14 cellular contexts compared by ENCODE assay signal in the genomic region with DNA sequence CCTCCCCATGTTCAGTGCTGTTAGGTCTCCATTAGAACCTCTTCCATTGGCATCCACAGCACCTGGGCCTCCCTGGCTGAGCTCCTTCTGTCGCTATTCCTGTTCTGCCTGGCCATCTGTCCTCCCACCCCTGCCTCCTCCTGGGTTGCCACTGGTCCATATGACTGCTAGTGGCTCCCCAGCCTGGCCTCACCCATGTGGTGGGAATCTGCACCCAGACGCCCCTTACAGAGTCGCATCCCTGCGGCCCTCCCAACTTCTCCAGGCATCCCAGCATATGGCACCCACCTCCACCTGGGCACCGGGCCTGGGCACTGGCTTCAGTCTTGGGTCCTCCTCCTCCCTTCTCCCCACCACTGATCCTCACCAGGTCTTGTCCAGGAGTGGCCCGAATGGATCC. TPM values are rescaled to one million over a fixed set of nuclear protein-coding genes. Genes with fewer than 3 reads are reported as not detected.
DNase-seq lines count a peak whose midpoint lies in the region; ATAC-seq and TF ChIP-seq lines count a peak whose summit lies in the region.
"Had no signal": no experiment of that assay in that cellular context is flagged by ENCODE, and none has a peak within 500 bp of the region (broad histone marks: within the 10 kb centered on the region; RNA-seq: fewer than 3 reads in every experiment).

No MANE protein-coding gene starts in this region.

- TF ChIP-seq CTCF in gastroesophageal sphincter (IDR thresholded peaks at IDR 0.05) (no peak), upper lobe of left lung (IDR thresholded peaks at IDR 0.05) (no peak)

- H3K27ac Mint-ChIP-seq in activated naive CD8-positive, alpha-beta T cell = peak overlapping the region; percentile 81
- H3K27ac Mint-ChIP-seq in activated naive CD8-positive, alpha-beta T cell treated with anti-CD3 and anti-CD28 coated beads, Interleukin-2, amount 50 U/mL, for 24 hours = no peak overlapping the region
- H3K27ac Mint-ChIP-seq in activated CD4-positive, alpha-beta memory T cell treated with anti-CD3 and anti-CD28 coated beads for 36 hours = peak overlapping the region; percentile 20

- H3K4me3 ChIP-seq in gastroesophageal sphincter (no peak overlapping the region), upper lobe of left lung (no peak overlapping the region)
- H3K4me3 ChIP-seq: K562, thoracic aorta had no signal

- no peak for TF ChIP-seq POLR2A in gastroesophageal sphincter (IDR thresholded peaks at IDR 0.05)
- no peak for TF ChIP-seq POLR2A in upper lobe of left lung (IDR thresholded peaks at IDR 0.05)

- H3K9me3 ChIP-seq in gastroesophageal sphincter (peaks cover 0 to 5% (median 0%) of the 10 kb centered on the region in 3 donors), upper lobe of left lung (no peaks in the 10 kb centered on the region)
- H3K9me3 ChIP-seq: thoracic aorta had no signal

- H3K9me3 Mint-ChIP-seq in activated naive CD8-positive, alpha-beta T cell (ENCODE audit: low read depth) = no peaks in the 10 kb centered on the region
- H3K9me3 Mint-ChIP-seq in activated naive CD8-positive, alpha-beta T cell treated with anti-CD3 and anti-CD28 coated beads, Interleukin-2, amount 50 U/mL, for 24 hours = no peaks in the 10 kb centered on the region
- no peaks in the 10 kb centered on the region for H3K9me3 Mint-ChIP-seq in activated CD4-positive, alpha-beta memory T cell treated with anti-CD3 and anti-CD28 coated beads for 36 hours

- no peak overlapping the region for H3K4me3 Mint-ChIP-seq in activated naive CD8-positive, alpha-beta T cell
- H3K4me3 Mint-ChIP-seq in activated naive CD8-positive, alpha-beta T cell treated with anti-CD3 and anti-CD28 coated beads, Interleukin-2, amount 50 U/mL, for 24 hours = no peak overlapping the region
- no peak overlapping the region for H3K4me3 Mint-ChIP-seq in activated CD4-positive, alpha-beta memory T cell treated with anti-CD3 and anti-CD28 coated beads for 36 hours
- H3K4me3 Mint-ChIP-seq: B cell had no signal

- peaks cover 16% of the 10 kb centered on the region for H3K36me3 Mint-ChIP-seq in activated naive CD8-positive, alpha-beta T cell
- H3K36me3 Mint-ChIP-seq in activated naive CD8-positive, alpha-beta T cell treated with anti-CD3 and anti-CD28 coated beads, Interleukin-2, amount 50 U/mL, for 24 hours (ENCODE audit: low read depth) = peaks cover 32% of the 10 kb centered on the region
- peaks cover 63% of the 10 kb centered on the region for H3K36me3 Mint-ChIP-seq in activated CD4-positive, alpha-beta memory T cell treated with anti-CD3 and anti-CD28 coated beads for 36 hours

- H3K36me3 ChIP-seq in gastroesophageal sphincter (peaks cover 0 to 71% of the 10 kb centered on the region in 2 donors), upper lobe of left lung (peaks cover 4 to 70% (median 65%) of the 10 kb centered on the region in 4 donors)

- ATAC-seq in activated naive CD8-positive, alpha-beta T cell treated with anti-CD3 and anti-CD28 coated beads, Interleukin-2, amount 50 U/mL, for 24 hours = no peak
- no peak for ATAC-seq in gastroesophageal sphincter
- no peak for ATAC-seq in upper lobe of left lung (ENCODE audit: low FRiP score in 2 of 2)
- ATAC-seq in GM21717 (IDR thresholded peaks at IDR 0.05; ENCODE audit: unreplicated experiment) = no peak
- ATAC-seq: K562, Panc1 had no signal

- H3K4me1 ChIP-seq in gastroesophageal sphincter = peaks cover 4 to 81% (median 30%) of the 10 kb centered on the region in 3 donors
- peaks cover 82 to 100% (median 93%) of the 10 kb centered on the region in 4 donors for H3K4me1 ChIP-seq in upper lobe of left lung

- H3K27ac ChIP-seq in gastroesophageal sphincter (peak overlapping the region in 3 of 4 donors; percentile 96 to 99 (median 97)), upper lobe of left lung (peak overlapping the region; percentile 91 to 98 (median 96))
- H3K27ac ChIP-seq: thoracic aorta had no signal

- H3K27me3 ChIP-seq in gastroesophageal sphincter = no peaks in the 10 kb centered on the region
- no peaks in the 10 kb centered on the region for H3K27me3 ChIP-seq in upper lobe of left lung

- CTCF ChIA-PET in activated CD4-positive, alpha-beta memory T cell treated with anti-CD3 and anti-CD28 coated beads for 36 hours (lab: Charles Lee) = interaction anchor here (1.1 kb wide), 1 partner anchor 17 kb away, joined by 4 read pairs; a partner anchor contains a TSS

- 81 to 95% methylated on average over 3 to 4 of the region's 6 CpGs for WGBS in gastroesophageal sphincter (ENCODE audit: low coverage in 1 of 2), 2 donors
- WGBS in upper lobe of left lung, 2 donors = 78 to 93% methylated on average over 5 to 6 of the region's 6 CpGs

- no peak for DNase-seq in activated naive CD8-positive, alpha-beta T cell treated with anti-CD3 and anti-CD28 coated beads, Interleukin-2, amount 50 U/mL, for 24 hours
- no peak for DNase-seq in activated CD4-positive, alpha-beta memory T cell treated with anti-CD3 and anti-CD28 coated beads for 36 hours
- DNase-seq in upper lobe of left lung (peak in 1 of 2 donors; percentile 26), NCI-H526 treated with DMSO at 0.1 percent for 48 hours (lab: John Stamatoyannopoulos, UW) (no peak), cortex of kidney (lab: John Stamatoyannopoulos, UW) (no peak)
- DNase-seq: small intestine had no signal

- intact Hi-C loops in activated CD4-positive, alpha-beta memory T cell treated with anti-CD3 and anti-CD28 coated beads for 36 hours (cut with micrococcal nuclease) = no loop called here

- peaks cover 75% of the 10 kb centered on the region for H3K4me1 Mint-ChIP-seq in activated naive CD8-positive, alpha-beta T cell (ENCODE audit: low read depth)
- peaks cover 59% of the 10 kb centered on the region for H3K4me1 Mint-ChIP-seq in activated naive CD8-positive, alpha-beta T cell treated with anti-CD3 and anti-CD28 coated beads, Interleukin-2, amount 50 U/mL, for 24 hours
- H3K4me1 Mint-ChIP-seq in activated CD4-positive, alpha-beta memory T cell treated with anti-CD3 and anti-CD28 coated beads for 36 hours (ENCODE audit: low read depth) = peaks cover 66% of the 10 kb centered on the region

- TF ChIP-seq EP300 in gastroesophageal sphincter (IDR thresholded peaks at IDR 0.05) = no peak
- TF ChIP-seq EP300 in upper lobe of left lung (IDR thresholded peaks at IDR 0.05) = no peak

- H3K27me3 Mint-ChIP-seq in activated naive CD8-positive, alpha-beta T cell = no peaks in the 10 kb centered on the region
- H3K27me3 Mint-ChIP-seq in activated naive CD8-positive, alpha-beta T cell treated with anti-CD3 and anti-CD28 coated beads, Interleukin-2, amount 50 U/mL, for 24 hours = no peaks in the 10 kb centered on the region
- no peaks in the 10 kb centered on the region for H3K27me3 Mint-ChIP-seq in activated CD4-positive, alpha-beta memory T cell treated with anti-CD3 and anti-CD28 coated beads for 36 hours
- H3K27me3 Mint-ChIP-seq: B cell had no signal

- POLR2A ChIA-PET in activated CD4-positive, alpha-beta memory T cell treated with anti-CD3 and anti-CD28 coated beads for 36 hours (lab: Charles Lee) = no interaction called here

RNA-seq across cellular contexts. Expression of a gene that starts 7.7 kb away (rescaled TPM):
- 100 to 1,000 TPM; 120 to 128 TPM for total RNA-seq in activated CD4-positive, alpha-beta memory T cell treated with anti-CD3 and anti-CD28 coated beads for 36 hours
- total RNA-seq in gastroesophageal sphincter (10 to 100 TPM; 14.5 to 39.7 (median 38.4) TPM), upper lobe of left lung (100 to 1,000 TPM in 3 of 6 donors, 10 to 100 TPM in 3; 45.5 to 151 (median 99.1) TPM)

RNA-seq across cellular contexts. Expression of a gene that starts 16.5 kb away (rescaled TPM):
- 1 to 10 TPM; 9.1 to 10.0 TPM for total RNA-seq in activated CD4-positive, alpha-beta memory T cell treated with anti-CD3 and anti-CD28 coated beads for 36 hours
- total RNA-seq in gastroesophageal sphincter = 10 to 100 TPM; 10.4 to 12.1 (median 11.0) TPM
- 10 to 100 TPM in 5 of 6 donors, 1 to 10 TPM in 1; 9.4 to 20.8 (median 14.7) TPM for total RNA-seq in upper lobe of left lung

RNA-seq across cellular contexts. Expression of a gene that starts 17.3 kb away (rescaled TPM):
- 10 to 100 TPM; 50.1 to 51.9 TPM for total RNA-seq in activated CD4-positive, alpha-beta memory T cell treated with anti-CD3 and anti-CD28 coated beads for 36 hours
- total RNA-seq in gastroesophageal sphincter = 100 to 1,000 TPM; 134 to 200 (median 139) TPM
- 100 to 1,000 TPM in 2 of 6 donors, 10 to 100 TPM in 4; 56.6 to 125 (median 89.7) TPM for total RNA-seq in upper lobe of left lung

RNA-seq across cellular contexts. Expression of a gene that starts 22.6 kb away (rescaled TPM):
- under 1 TPM in 1 of 2 experiments, not detected in 1; 0.17 TPM for total RNA-seq in activated CD4-positive, alpha-beta memory T cell treated with anti-CD3 and anti-CD28 coated beads for 36 hours
- total RNA-seq in gastroesophageal sphincter = not detected
- total RNA-seq in upper lobe of left lung = 10 to 100 TPM in 1 of 6 donors, 1 to 10 TPM in 4, under 1 TPM in 1; 0.34 to 15.1 (median 5.4) TPM
- total RNA-seq: B cell, Daoy, K562 had no signal

RNA-seq across cellular contexts. Expression of a gene that starts 36.3 kb away (rescaled TPM):
- total RNA-seq in activated CD4-positive, alpha-beta memory T cell treated with anti-CD3 and anti-CD28 coated beads for 36 hours = 10 to 100 TPM; 50.6 to 51.4 TPM
- total RNA-seq in gastroesophageal sphincter = 10 to 100 TPM; 36.1 to 74.7 (median 59.3) TPM
- total RNA-seq in upper lobe of left lung = 10 to 100 TPM in 5 of 6 donors, 1 to 10 TPM in 1; 6.7 to 41.9 (median 39.1) TPM
